1 cellular context compared by ENCODE assay signal in genomic region chr5:113169720-113170119, GRCh38.
TF ChIP-seq lines count a peak whose summit lies in the region.

No MANE protein-coding gene starts in this region.

TF ChIP-seq in neural cell, 6 proteins besides CTCF, POLR2A, EP300 and RAD21 (continued from another document):
- TF ChIP-seq REST (IDR thresholded peaks at IDR 0.05; ENCODE audit: borderline replicate concordance): no peak
